ENCODE assay signal across 19 cellular contexts in genomic region chr18:22879279-22879678, GRCh38. TPM values are rescaled to one million over a fixed set of nuclear protein-coding genes. Genes with fewer than 3 reads are reported as not detected.
DNase-seq lines count a peak whose midpoint lies in the region; ATAC-seq, FAIRE-seq and TF ChIP-seq lines count a peak whose summit lies in the region.
"Had no signal": no experiment of that assay in that cellular context is flagged by ENCODE, and none has a peak within 500 bp of the region (broad histone marks: within the 10 kb centered on the region; RNA-seq: fewer than 3 reads in every experiment).

No MANE protein-coding gene starts in this region.

- DNase-seq in D721Med (ENCODE audit: insufficient read length, low spot score) (no peak), NCI-H1048 (lab: John Stamatoyannopoulos, UW) (peak; percentile 36), NCI-H69 (lab: John Stamatoyannopoulos, UW) (peak; percentile 61), left lobe of liver (ENCODE audit: low spot score) (no peak), activated gamma-delta T cell (lab: John Stamatoyannopoulos, UW) (no peak)
- DNase-seq: ACHN; BE2C; C1 segment of cervical spinal cord; CD4-positive, CD25-positive, alpha-beta regulatory T cell; CD8-positive, alpha-beta memory T cell; COR-L47; DND-41; EL; H9 had no signal

- TF ChIP-seq CTCF in D721Med (IDR thresholded peaks at IDR 0.05; ENCODE audit: insufficient read depth, missing control alignments), result no peak

- FAIRE-seq in D721Med (lab: Jason Lieb, UNC), result peak; percentile 87
- FAIRE-seq: A204.1, GM12878, GM19239, H1 had no signal

- ATAC-seq in left lobe of liver, result peak; percentile 18
- no peak for ATAC-seq in GM18870 (IDR thresholded peaks at IDR 0.05; ENCODE audit: unreplicated experiment)
- ATAC-seq: GM12878 had no signal

RNA-seq across cellular contexts. Expression of gene RBBP8, which starts 53.8 kb away (rescaled TPM):
- 11.7 TPM for total RNA-seq in left lobe of liver

Comparison
In these comparisons a context has a peak if more than half of its experiments do, and no peak if none do; other contexts are left out.
1. DNase-seq: peak in NCI-H1048 (single experiment) and NCI-H69 (single experiment); none in D721Med (single experiment), left lobe of liver (single experiment) and activated gamma-delta T cell (single experiment).